Comparison of ENCODE assay signal across 1 cellular context in the genomic region with DNA sequence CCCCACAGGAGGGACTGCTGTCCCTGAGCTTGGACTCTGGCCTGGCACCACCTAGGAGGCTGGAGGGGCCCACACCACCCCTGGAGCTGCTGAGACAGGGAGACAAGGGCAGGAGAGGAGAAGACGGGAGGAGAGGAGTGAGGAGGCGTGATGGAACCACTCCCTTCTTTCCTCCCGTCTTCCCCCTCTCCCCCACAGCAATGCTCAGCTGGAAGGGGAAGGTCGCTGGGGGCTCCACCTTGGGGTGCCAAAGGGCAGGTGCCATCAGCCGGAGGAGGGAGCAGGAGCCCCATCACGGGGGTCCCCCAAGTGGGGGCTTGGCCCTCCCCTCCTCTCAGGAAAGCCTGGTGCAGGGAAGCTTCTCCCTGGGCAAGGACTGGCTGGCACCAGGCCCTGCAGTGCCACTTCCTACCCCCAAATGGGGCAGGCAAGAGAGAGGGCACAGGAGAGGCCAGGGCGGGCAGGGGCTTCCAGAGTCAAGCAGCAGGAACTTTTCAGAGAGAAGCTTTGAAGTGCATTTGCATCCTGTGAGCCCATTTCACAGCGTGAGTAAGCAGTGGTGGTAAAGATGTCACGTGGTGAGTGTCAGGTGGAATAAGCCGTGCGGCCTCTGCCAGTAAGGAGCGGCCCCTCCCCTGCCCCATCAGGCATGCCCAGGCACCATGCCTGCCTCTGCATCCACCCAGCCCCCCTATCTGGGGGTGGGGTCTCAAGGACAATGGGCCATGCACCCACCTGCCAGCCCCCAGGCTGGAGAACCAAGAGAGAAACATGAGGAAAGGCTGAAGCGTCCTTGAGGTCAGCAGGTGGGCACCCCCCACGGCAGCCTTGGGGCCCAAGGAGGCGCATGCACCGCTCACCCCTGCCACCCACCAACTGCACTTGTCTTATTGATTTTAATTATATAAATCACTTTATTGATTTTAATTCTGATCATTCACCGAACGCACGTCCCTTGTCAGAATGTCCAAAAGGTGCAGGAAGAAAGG.
TF ChIP-seq lines count a peak whose summit lies in the region.

No MANE protein-coding gene starts in this region.

TF ChIP-seq in HepG2, 621 proteins besides CTCF, POLR2A, EP300 and RAD21 (continued from another document and continues in another):
- no peak for TF ChIP-seq THAP9 (CRISPR knock-in tag; IDR thresholded peaks at IDR 0.05; ENCODE audit: borderline replicate concordance)
- no peak for TF ChIP-seq ZNF550 (CRISPR knock-in tag; IDR thresholded peaks at IDR 0.05; ENCODE audit: borderline replicate concordance)
- TF ChIP-seq KDM4B (CRISPR knock-in tag; IDR thresholded peaks at IDR 0.05), result no peak
- no peak for TF ChIP-seq ZNF570 (CRISPR knock-in tag; IDR thresholded peaks at IDR 0.05; ENCODE audit: borderline replicate concordance)
- no peak for TF ChIP-seq ZNF530 (CRISPR knock-in tag; IDR thresholded peaks at IDR 0.05; ENCODE audit: low read depth)
- TF ChIP-seq, protein P1, sequence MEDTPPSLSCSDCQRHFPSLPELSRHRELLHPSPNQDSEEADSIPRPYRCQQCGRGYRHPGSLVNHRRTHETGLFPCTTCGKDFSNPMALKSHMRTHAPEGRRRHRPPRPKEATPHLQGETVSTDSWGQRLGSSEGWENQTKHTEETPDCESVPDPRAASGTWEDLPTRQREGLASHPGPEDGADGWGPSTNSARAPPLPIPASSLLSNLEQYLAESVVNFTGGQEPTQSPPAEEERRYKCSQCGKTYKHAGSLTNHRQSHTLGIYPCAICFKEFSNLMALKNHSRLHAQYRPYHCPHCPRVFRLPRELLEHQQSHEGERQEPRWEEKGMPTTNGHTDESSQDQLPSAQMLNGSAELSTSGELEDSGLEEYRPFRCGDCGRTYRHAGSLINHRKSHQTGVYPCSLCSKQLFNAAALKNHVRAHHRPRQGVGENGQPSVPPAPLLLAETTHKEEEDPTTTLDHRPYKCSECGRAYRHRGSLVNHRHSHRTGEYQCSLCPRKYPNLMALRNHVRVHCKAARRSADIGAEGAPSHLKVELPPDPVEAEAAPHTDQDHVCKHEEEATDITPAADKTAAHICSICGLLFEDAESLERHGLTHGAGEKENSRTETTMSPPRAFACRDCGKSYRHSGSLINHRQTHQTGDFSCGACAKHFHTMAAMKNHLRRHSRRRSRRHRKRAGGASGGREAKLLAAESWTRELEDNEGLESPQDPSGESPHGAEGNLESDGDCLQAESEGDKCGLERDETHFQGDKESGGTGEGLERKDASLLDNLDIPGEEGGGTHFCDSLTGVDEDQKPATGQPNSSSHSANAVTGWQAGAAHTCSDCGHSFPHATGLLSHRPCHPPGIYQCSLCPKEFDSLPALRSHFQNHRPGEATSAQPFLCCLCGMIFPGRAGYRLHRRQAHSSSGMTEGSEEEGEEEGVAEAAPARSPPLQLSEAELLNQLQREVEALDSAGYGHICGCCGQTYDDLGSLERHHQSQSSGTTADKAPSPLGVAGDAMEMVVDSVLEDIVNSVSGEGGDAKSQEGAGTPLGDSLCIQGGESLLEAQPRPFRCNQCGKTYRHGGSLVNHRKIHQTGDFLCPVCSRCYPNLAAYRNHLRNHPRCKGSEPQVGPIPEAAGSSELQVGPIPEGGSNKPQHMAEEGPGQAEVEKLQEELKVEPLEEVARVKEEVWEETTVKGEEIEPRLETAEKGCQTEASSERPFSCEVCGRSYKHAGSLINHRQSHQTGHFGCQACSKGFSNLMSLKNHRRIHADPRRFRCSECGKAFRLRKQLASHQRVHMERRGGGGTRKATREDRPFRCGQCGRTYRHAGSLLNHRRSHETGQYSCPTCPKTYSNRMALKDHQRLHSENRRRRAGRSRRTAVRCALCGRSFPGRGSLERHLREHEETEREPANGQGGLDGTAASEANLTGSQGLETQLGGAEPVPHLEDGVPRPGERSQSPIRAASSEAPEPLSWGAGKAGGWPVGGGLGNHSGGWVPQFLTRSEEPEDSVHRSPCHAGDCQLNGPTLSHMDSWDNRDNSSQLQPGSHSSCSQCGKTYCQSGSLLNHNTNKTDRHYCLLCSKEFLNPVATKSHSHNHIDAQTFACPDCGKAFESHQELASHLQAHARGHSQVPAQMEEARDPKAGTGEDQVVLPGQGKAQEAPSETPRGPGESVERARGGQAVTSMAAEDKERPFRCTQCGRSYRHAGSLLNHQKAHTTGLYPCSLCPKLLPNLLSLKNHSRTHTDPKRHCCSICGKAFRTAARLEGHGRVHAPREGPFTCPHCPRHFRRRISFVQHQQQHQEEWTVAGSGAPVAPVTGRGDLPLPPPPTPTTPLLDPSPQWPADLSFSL (CRISPR knock-in tag; IDR thresholded peaks at IDR 0.05), result no peak
- TF ChIP-seq TEAD3 (CRISPR knock-in tag; optimal IDR thresholded peaks at IDR 0.05; ENCODE audit: borderline replicate concordance), result no peak
- no peak for TF ChIP-seq FOXA3 (CRISPR knock-in tag; IDR thresholded peaks at IDR 0.05)
- no peak for TF ChIP-seq ZNF142 (CRISPR knock-in tag; IDR thresholded peaks at IDR 0.05)
- no peak for TF ChIP-seq ZNF224 (CRISPR knock-in tag; IDR thresholded peaks at IDR 0.05)
- no peak for TF ChIP-seq ETV6 (CRISPR knock-in tag; conservative IDR thresholded peaks at IDR 0.05)
- TF ChIP-seq ZNF639 (CRISPR knock-in tag; conservative IDR thresholded peaks at IDR 0.05), result no peak
- TF ChIP-seq SALL2 (CRISPR knock-in tag; IDR thresholded peaks at IDR 0.05), result no peak
- TF ChIP-seq ZBTB39 (CRISPR knock-in tag; IDR thresholded peaks at IDR 0.05), result no peak
- no peak for TF ChIP-seq ZNF143 (CRISPR knock-in tag; IDR thresholded peaks at IDR 0.05)
- TF ChIP-seq YEATS2 (CRISPR knock-in tag; IDR thresholded peaks at IDR 0.05; ENCODE audit: borderline replicate concordance), result peak; percentile 14; the same call in 1 of the 2 replicates
- no peak for TF ChIP-seq FOXK1 (CRISPR knock-in tag; IDR thresholded peaks at IDR 0.05; ENCODE audit: borderline replicate concordance, low read depth)
- TF ChIP-seq, protein P2, sequence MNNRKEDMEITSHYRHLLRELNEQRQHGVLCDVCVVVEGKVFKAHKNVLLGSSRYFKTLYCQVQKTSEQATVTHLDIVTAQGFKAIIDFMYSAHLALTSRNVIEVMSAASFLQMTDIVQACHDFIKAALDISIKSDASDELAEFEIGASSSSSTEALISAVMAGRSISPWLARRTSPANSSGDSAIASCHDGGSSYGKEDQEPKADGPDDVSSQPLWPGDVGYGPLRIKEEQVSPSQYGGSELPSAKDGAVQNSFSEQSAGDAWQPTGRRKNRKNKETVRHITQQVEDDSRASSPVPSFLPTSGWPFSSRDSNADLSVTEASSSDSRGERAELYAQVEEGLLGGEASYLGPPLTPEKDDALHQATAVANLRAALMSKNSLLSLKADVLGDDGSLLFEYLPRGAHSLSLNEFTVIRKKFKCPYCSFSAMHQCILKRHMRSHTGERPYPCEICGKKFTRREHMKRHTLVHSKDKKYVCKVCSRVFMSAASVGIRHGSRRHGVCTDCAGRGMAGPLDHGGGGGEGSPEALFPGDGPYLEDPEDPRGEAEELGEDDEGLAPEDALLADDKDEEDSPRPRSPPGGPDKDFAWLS (CRISPR knock-in tag; IDR thresholded peaks at IDR 0.05; ENCODE audit: borderline replicate concordance), result no peak
- TF ChIP-seq MTF2 (CRISPR knock-in tag; IDR thresholded peaks at IDR 0.05; ENCODE audit: borderline replicate concordance), result no peak
- no peak for TF ChIP-seq ARHGAP35 (CRISPR knock-in tag; IDR thresholded peaks at IDR 0.05; ENCODE audit: borderline replicate concordance)
- no peak for TF ChIP-seq POGZ (CRISPR knock-in tag; IDR thresholded peaks at IDR 0.05)
- no peak for TF ChIP-seq PRPF4 (IDR thresholded peaks at IDR 0.05; ENCODE audit: low read depth, low read length, poor library complexity, severe bottlenecking)
- no peak for TF ChIP-seq ZNF24 (IDR thresholded peaks at IDR 0.05)
- TF ChIP-seq NKX3-1 (CRISPR knock-in tag; IDR thresholded peaks at IDR 0.05), result no peak
- TF ChIP-seq, protein P3, sequence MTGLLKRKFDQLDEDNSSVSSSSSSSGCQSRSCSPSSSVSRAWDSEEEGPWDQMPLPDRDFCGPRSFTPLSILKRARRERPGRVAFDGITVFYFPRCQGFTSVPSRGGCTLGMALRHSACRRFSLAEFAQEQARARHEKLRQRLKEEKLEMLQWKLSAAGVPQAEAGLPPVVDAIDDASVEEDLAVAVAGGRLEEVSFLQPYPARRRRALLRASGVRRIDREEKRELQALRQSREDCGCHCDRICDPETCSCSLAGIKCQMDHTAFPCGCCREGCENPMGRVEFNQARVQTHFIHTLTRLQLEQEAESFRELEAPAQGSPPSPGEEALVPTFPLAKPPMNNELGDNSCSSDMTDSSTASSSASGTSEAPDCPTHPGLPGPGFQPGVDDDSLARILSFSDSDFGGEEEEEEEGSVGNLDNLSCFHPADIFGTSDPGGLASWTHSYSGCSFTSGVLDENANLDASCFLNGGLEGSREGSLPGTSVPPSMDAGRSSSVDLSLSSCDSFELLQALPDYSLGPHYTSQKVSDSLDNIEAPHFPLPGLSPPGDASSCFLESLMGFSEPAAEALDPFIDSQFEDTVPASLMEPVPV (CRISPR knock-in tag; IDR thresholded peaks at IDR 0.05), result no peak
- no peak for TF ChIP-seq PHF20 (CRISPR knock-in tag; IDR thresholded peaks at IDR 0.05)
